17 cellular contexts compared by ENCODE assay signal in the genomic region with DNA sequence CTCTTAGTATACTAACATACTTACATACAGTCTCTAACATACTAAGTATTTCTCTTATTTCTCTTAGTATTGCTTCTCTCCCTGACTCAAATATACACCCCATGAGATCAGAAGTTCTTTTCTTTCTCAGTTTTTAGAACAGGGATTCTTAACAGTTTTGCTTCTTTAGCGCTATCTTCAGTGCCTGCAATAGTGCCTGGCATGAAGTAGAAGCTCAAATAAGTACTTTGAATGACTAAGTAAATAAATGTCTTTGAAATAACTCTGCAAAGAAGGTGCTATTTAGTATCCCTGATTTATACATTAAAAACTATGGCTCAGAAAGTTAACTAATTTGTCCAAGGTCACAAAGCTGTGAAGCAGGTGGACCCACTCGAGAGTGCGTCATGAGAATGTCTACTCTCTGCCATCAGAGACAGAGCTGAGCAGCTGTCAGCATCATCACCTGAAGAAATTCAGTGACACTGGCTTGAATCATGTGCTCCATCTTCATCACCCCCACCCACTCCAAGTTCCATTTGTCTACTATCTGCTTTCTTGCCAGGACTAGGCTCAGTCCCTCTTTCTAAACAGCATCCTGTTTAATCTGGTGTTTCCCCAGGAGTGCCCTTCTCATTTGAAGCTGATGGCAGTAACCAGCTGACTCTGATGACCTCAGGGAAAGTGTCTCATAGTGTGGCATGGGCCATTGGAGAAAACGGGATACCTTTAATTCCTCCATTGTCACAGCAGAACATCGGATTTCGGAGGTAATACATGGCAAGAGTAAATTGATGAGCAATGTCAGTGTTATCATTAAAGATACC.
"Had no signal": no experiment of that assay in that cellular context is flagged by ENCODE, and none has a peak within 500 bp of the region (broad histone marks: within the 10 kb centered on the region; RNA-seq: fewer than 3 reads in every experiment).

No MANE protein-coding gene starts in this region.

- H3K27ac Mint-ChIP-seq: activated naive CD4-positive, alpha-beta T cell treated with anti-CD3 and anti-CD28 coated beads, Interleukin-2, amount 50 U/mL, for 24 hours; mesothelial cell of epicardium; neural progenitor cell; stimulated activated memory B cell treated with anti-CD40 and anti-IgM and Interleukin-4, amounts not matched to agents 10 μg/mL and 1 μg/mL and 100 μg/mL, for 72 hours; WTC11 had no signal

- H3K27me3 Mint-ChIP-seq: activated naive CD4-positive, alpha-beta T cell treated with anti-CD3 and anti-CD28 coated beads, Interleukin-2, amount 50 U/mL, for 24 hours; brain; stimulated activated memory B cell treated with anti-CD40 and anti-IgM and Interleukin-4, amounts not matched to agents 10 μg/mL and 1 μg/mL and 100 μg/mL, for 72 hours had no signal

- H3K36me3 ChIP-seq: colonic mucosa, neural progenitor cell had no signal

- H3K4me3 Mint-ChIP-seq: activated naive CD4-positive, alpha-beta T cell treated with anti-CD3 and anti-CD28 coated beads, Interleukin-2, amount 50 U/mL, for 24 hours; brain; mesothelial cell of epicardium; neural progenitor cell; stimulated activated memory B cell treated with anti-CD40 and anti-IgM and Interleukin-4, amounts not matched to agents 10 μg/mL and 1 μg/mL and 100 μg/mL, for 72 hours; WTC11 had no signal

- H3K27ac ChIP-seq: colonic mucosa, neural progenitor cell, tibial nerve had no signal

- ATAC-seq: left ventricle myocardium superior; SK-N-SH treated with all-trans-retinoic acid at 6 μM for 48 hours; stimulated activated memory B cell treated with anti-CD40 and anti-IgM and Interleukin-4, amounts not matched to agents 10 μg/mL and 1 μg/mL and 100 μg/mL, for 72 hours; WTC11 had no signal

- H3K4me1 Mint-ChIP-seq: brain; mesothelial cell of epicardium; stimulated activated memory B cell treated with anti-CD40 and anti-IgM and Interleukin-4, amounts not matched to agents 10 μg/mL and 1 μg/mL and 100 μg/mL, for 72 hours had no signal

- H3K36me3 Mint-ChIP-seq: activated naive CD4-positive, alpha-beta T cell treated with anti-CD3 and anti-CD28 coated beads, Interleukin-2, amount 50 U/mL, for 24 hours; stimulated activated memory B cell treated with anti-CD40 and anti-IgM and Interleukin-4, amounts not matched to agents 10 μg/mL and 1 μg/mL and 100 μg/mL, for 72 hours; WTC11 had no signal

- H3K9me3 Mint-ChIP-seq: activated naive CD4-positive, alpha-beta T cell treated with anti-CD3 and anti-CD28 coated beads, Interleukin-2, amount 50 U/mL, for 24 hours; brain; mesothelial cell of epicardium; neural progenitor cell; stimulated activated memory B cell treated with anti-CD40 and anti-IgM and Interleukin-4, amounts not matched to agents 10 μg/mL and 1 μg/mL and 100 μg/mL, for 72 hours; WTC11 had no signal

- DNase-seq: activated CD4-positive, alpha-beta T cell treated with anti-CD3 and anti-CD28 coated beads for 48 hours; activated effector memory CD4-positive, alpha-beta T cell treated with anti-CD3 and anti-CD28 coated beads, Interleukin-2, amount 50 U/mL, for 16 hours; activated T-cell treated with anti-CD3 and anti-CD28 coated beads, Interleukin-2, amount 50 U/mL, for 1 hour; amygdala; central memory CD4-positive, alpha-beta T cell; colonic mucosa; islet precursor cell; left ventricle myocardium superior; substantia nigra had no signal

- H3K27me3 ChIP-seq: colonic mucosa, neural progenitor cell, tibial nerve had no signal

- H3K4me1 ChIP-seq: colonic mucosa, tibial nerve had no signal

- H3K4me3 ChIP-seq: colonic mucosa, neural progenitor cell, tibial nerve had no signal

- H3K9me3 ChIP-seq: colonic mucosa, tibial nerve had no signal
